Comparison of ENCODE assay signal across 16 cellular contexts in the genomic region with DNA sequence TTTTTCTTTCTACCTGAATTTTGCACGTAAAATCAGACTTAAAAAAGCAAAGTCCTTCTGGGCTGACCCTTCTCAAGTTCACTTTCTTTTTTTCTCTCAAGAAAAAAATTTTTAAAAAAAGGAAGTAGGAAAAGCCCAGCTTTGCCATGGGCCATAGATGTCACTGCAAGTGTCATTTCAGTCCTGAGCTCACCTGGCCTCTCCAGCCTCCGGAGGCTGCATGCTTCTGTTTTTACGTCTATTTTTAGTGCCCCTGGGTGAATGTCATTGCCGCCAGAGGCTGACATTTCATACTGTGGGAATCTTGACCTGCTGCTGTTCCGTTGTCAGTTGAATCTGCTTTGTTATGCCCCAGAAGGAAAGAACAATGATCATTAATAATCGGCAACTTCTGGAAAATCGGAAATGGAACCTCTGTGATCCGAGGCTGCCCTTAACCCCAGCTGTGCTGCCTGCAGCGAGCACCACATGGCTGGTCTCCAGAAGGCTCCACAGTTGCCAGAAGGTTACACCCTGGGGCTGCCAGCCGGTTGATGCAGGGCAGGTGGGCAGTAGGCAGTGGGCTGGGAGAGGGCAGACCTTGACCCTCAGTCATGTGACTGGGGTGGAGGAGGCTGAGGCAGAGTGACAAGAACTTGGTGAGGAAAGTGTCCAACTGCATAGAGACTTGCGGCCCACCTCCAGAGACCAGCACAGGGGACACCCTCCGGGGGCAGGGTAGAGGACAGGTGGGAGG. TPM values are rescaled to one million over a fixed set of nuclear protein-coding genes. Genes with fewer than 3 reads are reported as not detected.
DNase-seq lines count a peak whose midpoint lies in the region; ATAC-seq, FAIRE-seq and TF ChIP-seq lines count a peak whose summit lies in the region.
"Had no signal": no experiment of that assay in that cellular context is flagged by ENCODE, and none has a peak within 500 bp of the region (broad histone marks: within the 10 kb centered on the region; RNA-seq: fewer than 3 reads in every experiment).

No MANE protein-coding gene starts in this region.

- H3K27ac Mint-ChIP-seq in endothelial cell (ENCODE audit: unreplicated experiment) (no peak overlapping the region), CD14-positive monocyte (no peak overlapping the region), mesothelial cell of epicardium (no peak overlapping the region)
- H3K27ac Mint-ChIP-seq: dendritic cell treated with granulocyte-macrophage colony-stimulating factor and Interleukin-4, amounts not matched to agents 40 ng/mL and 50 ng/mL, for 4 days; WTC11 had no signal

- H4K20me1 ChIP-seq in MM.1S (ENCODE audit: insufficient read depth, low read length) (no peaks in the 10 kb centered on the region), hepatocyte (ENCODE audit: insufficient read depth, poor library complexity, severe bottlenecking) (no peaks in the 10 kb centered on the region)

- peaks cover 39% of the 10 kb centered on the region for H3K4me1 ChIP-seq in A549
- H3K4me1 ChIP-seq in MM.1S (ENCODE audit: low read length) = 0 out of 2 replicates have a peak, but pooled peaks cover 4% of the 10 kb centered on the region
- H3K4me1 ChIP-seq in hepatocyte (ENCODE audit: insufficient read depth) = peaks cover 32% of the 10 kb centered on the region
- H3K4me1 ChIP-seq: ascending aorta had no signal

- H3K27ac ChIP-seq in A549 (peak overlapping the region; percentile 22 to 56), MM.1S (ENCODE audit: low read length) (no peak overlapping the region), hepatocyte (peak overlapping the region; percentile 42)
- H3K27ac ChIP-seq: ascending aorta had no signal

- H3K9me3 Mint-ChIP-seq in endothelial cell (ENCODE audit: unreplicated experiment) (no peaks in the 10 kb centered on the region), CD14-positive monocyte (peaks cover 0 to 4% (median 0%) of the 10 kb centered on the region in 7 donors), mesothelial cell of epicardium (no peaks in the 10 kb centered on the region)
- H3K9me3 Mint-ChIP-seq: dendritic cell treated with granulocyte-macrophage colony-stimulating factor and Interleukin-4, amounts not matched to agents 40 ng/mL and 50 ng/mL, for 4 days had no signal

- H3K4me3 Mint-ChIP-seq in endothelial cell (ENCODE audit: unreplicated experiment) (no peak overlapping the region), CD14-positive monocyte (no peak overlapping the region), mesothelial cell of epicardium (no peak overlapping the region)
- H3K4me3 Mint-ChIP-seq: dendritic cell treated with granulocyte-macrophage colony-stimulating factor and Interleukin-4, amounts not matched to agents 40 ng/mL and 50 ng/mL, for 4 days; WTC11 had no signal

- no peak for TF ChIP-seq RAD21 in A549 (conservative IDR thresholded peaks at IDR 0.05 in 1 of 2, IDR thresholded peaks at IDR 0.05 in 1 of 2)

- no peak for TF ChIP-seq EP300 in A549 (IDR thresholded peaks at IDR 0.05)

- H3K27me3 ChIP-seq in MM.1S (replicated peaks; ENCODE audit: insufficient read depth, low read length) (peaks cover 24% of the 10 kb centered on the region), hepatocyte (no peaks in the 10 kb centered on the region)
- H3K27me3 ChIP-seq: ascending aorta had no signal

- H3K27me3 Mint-ChIP-seq in endothelial cell (ENCODE audit: unreplicated experiment) (peaks cover 3% of the 10 kb centered on the region), CD14-positive monocyte (ENCODE audit: low read depth in 3 of 3) (peaks cover under 1 to 9% (median 3%) of the 10 kb centered on the region in 3 donors), mesothelial cell of epicardium (ENCODE audit: low read depth) (peaks cover 4% of the 10 kb centered on the region)

- no peak for TF ChIP-seq POLR2A in A549 (IDR thresholded peaks at IDR 0.05; ENCODE audit: low read length)

- 82% methylated on average over 11 of the region's 12 CpGs for WGBS in A549 (ENCODE audit: missing lambda C conversion rate)
- WGBS in hepatocyte (ENCODE audit: low lambda C conversion rate, missing lambda C conversion rate) = 70% methylated on average over 12 of the region's 12 CpGs

- FAIRE-seq in A549 (lab: Jason Lieb, UNC) (no peak), GM19239 (lab: Jason Lieb, UNC) (peak; percentile 48)

- no peak overlapping the region for H3K4me3 ChIP-seq in A549
- no peak overlapping the region for H3K4me3 ChIP-seq in MM.1S (ENCODE audit: low read length)
- H3K4me3 ChIP-seq in hepatocyte = no peak overlapping the region
- H3K4me3 ChIP-seq: ascending aorta, lung had no signal

- DNase-seq in A549 (ENCODE audit: low read depth in 1 of 2, low spot score in 1 of 2) (no peak), GM19239 (ENCODE audit: insufficient read length, low spot score) (peak; percentile 55), MM.1S (peak; percentile 13), hepatocyte (ENCODE audit: low spot score) (no peak), endothelial cell (ENCODE audit: low spot score) (no peak), CD14-positive monocyte (ENCODE audit: low spot score) (no peak), mesothelial cell of epicardium (ENCODE audit: low spot score in 2 of 2, unreplicated experiment in 2 of 2) (no peak)
- DNase-seq: activated gamma-delta T cell treated with Interleukin-2 at 50 U/mL for 16 hours, Karpas-422, NCI-H146, NCI-H446 treated with DMSO at 0.1 percent for 48 hours had no signal

- peak overlapping the region; percentile 3; the same call in 1 of the 2 replicates for H3K9ac ChIP-seq in MM.1S (ENCODE audit: low read length)

- H3K9me2 ChIP-seq in MM.1S (replicated peaks; ENCODE audit: insufficient read depth, low read length) (no peaks in the 10 kb centered on the region), hepatocyte (replicated peaks; ENCODE audit: insufficient read depth) (no peaks in the 10 kb centered on the region)

- no peaks in the 10 kb centered on the region for H3K36me3 ChIP-seq in MM.1S (replicated peaks; ENCODE audit: insufficient read depth, low read length)
- no peaks in the 10 kb centered on the region for H3K36me3 ChIP-seq in hepatocyte (replicated peaks; ENCODE audit: insufficient read depth, low read depth)
- H3K36me3 ChIP-seq: ascending aorta had no signal

- H3K4me1 Mint-ChIP-seq in endothelial cell (ENCODE audit: unreplicated experiment) (peaks cover 26% of the 10 kb centered on the region), CD14-positive monocyte (no peaks in the 10 kb centered on the region), mesothelial cell of epicardium (peaks cover 22% of the 10 kb centered on the region)

- intact Hi-C loops in CD14-positive monocyte (cut with micrococcal nuclease) = no loop called here

- POLR2A ChIA-PET in A549 (lab: Yijun Ruan, JAX) = no interaction called here

- TF ChIP-seq CTCF in A549 (IDR thresholded peaks at IDR 0.05) (no peak), MM.1S (IDR thresholded peaks at IDR 0.05; ENCODE audit: low read length) (no peak), hepatocyte (IDR thresholded peaks at IDR 0.05; ENCODE audit: poor library complexity) (no peak), endothelial cell (IDR thresholded peaks at IDR 0.05; ENCODE audit: unreplicated experiment) (no peak), CD14-positive monocyte (IDR thresholded peaks at IDR 0.05) (no peak), mesothelial cell of epicardium (IDR thresholded peaks at IDR 0.05; ENCODE audit: unreplicated experiment) (no peak)

- H3F3A ChIP-seq in MM.1S (ENCODE audit: insufficient read depth, low read length) = no peaks in the 10 kb centered on the region

- no peaks in the 10 kb centered on the region for H3K36me3 Mint-ChIP-seq in endothelial cell (ENCODE audit: low read depth, unreplicated experiment)
- no peaks in the 10 kb centered on the region for H3K36me3 Mint-ChIP-seq in CD14-positive monocyte
- no peaks in the 10 kb centered on the region for H3K36me3 Mint-ChIP-seq in mesothelial cell of epicardium
- H3K36me3 Mint-ChIP-seq: WTC11 had no signal

- H3K9me3 ChIP-seq in A549 (no peaks in the 10 kb centered on the region), MM.1S (replicated peaks; ENCODE audit: insufficient read depth, low read length) (no peaks in the 10 kb centered on the region), hepatocyte (ENCODE audit: low read depth) (no peaks in the 10 kb centered on the region)
- H3K9me3 ChIP-seq: ascending aorta had no signal

- H3K79me2 ChIP-seq in MM.1S (ENCODE audit: low read length) (no peaks in the 10 kb centered on the region), hepatocyte (no peaks in the 10 kb centered on the region)

- H2AFZ ChIP-seq in MM.1S (ENCODE audit: low read length) (0 out of 2 replicates have a peak overlapping the region, but pooled peaks have one; percentile 6), hepatocyte (no peak overlapping the region)

- ATAC-seq in A549 (no peak), HG03196 (IDR thresholded peaks at IDR 0.05; ENCODE audit: unreplicated experiment) (no peak)
- ATAC-seq: WTC11 had no signal

- CTCF ChIA-PET in A549 (lab: Yijun Ruan, JAX) = interaction anchor here (0.7 to 1.4 kb wide), 2 partner anchors 175 to 220 kb away, joined by 3 to 6 read pairs; no protein-coding TSS in a partner anchor

- H3K4me2 ChIP-seq in A549 = peak overlapping the region; percentile 30; the same call in 2 of the 3 replicates
- H3K4me2 ChIP-seq in MM.1S (ENCODE audit: low read depth, low read length) = peak overlapping the region; percentile 53
- no peak overlapping the region for H3K4me2 ChIP-seq in hepatocyte

TF ChIP-seq in A549, 52 proteins besides CTCF, POLR2A, EP300 and RAD21 (continues in another document):
- TF ChIP-seq CHD2 (IDR thresholded peaks at IDR 0.05; ENCODE audit: low read length, partially characterized antibody) = no peak
- TF ChIP-seq HDAC2 (IDR thresholded peaks at IDR 0.05) = no peak
- TF ChIP-seq NPAS2 (CRISPR knock-in tag; IDR thresholded peaks at IDR 0.05; ENCODE audit: borderline replicate concordance) = no peak
- no peak for TF ChIP-seq RNF2 (IDR thresholded peaks at IDR 0.05; ENCODE audit: borderline replicate concordance, low read depth)
- TF ChIP-seq SMC3 (IDR thresholded peaks at IDR 0.05) = no peak
- TF ChIP-seq HOXA7 (CRISPR knock-in tag; IDR thresholded peaks at IDR 0.05) = no peak

RNA-seq across cellular contexts. Expression of a gene that starts 16.7 kb away (rescaled TPM):
- polyA plus RNA-seq in A549 (2011; rRNA removed) = 102 and 111 TPM in 2 replicates
- 109 and 120 TPM in 2 replicates for polyA plus RNA-seq in A549 (2012; cell fraction: cytosol; rRNA removed)
- 106 and 116 TPM in 2 replicates for polyA plus RNA-seq in A549 (2012; cell fraction: nucleus; rRNA removed)
- polyA plus RNA-seq in A549 (2017; fragmentation: RNase III; extraction: RNeasy Plus Mini Kit Qiagen cat#74134 plus additional on column Dnase treatment) = 82.2 to 113 TPM (median 92.3 TPM) in 3 replicates
- polyA minus RNA-seq in A549 (2011; rRNA and poly(A)+ RNA removed) = 164 and 190 TPM in 2 replicates
- total RNA-seq in hepatocyte = not detected in 2 replicates
- polyA plus RNA-seq in hepatocyte = 0.57 TPM in 1 of 2 replicates, not detected in the other
- total RNA-seq in endothelial cell (ENCODE audit: unreplicated experiment) = not detected
- polyA plus RNA-seq in CD14-positive monocyte = not detected
- 1.9 to 2.6 TPM (median 2.1 TPM) in 3 replicates for total RNA-seq in mesothelial cell of epicardium
- total RNA-seq: ascending aorta had no signal

Comparison
In these comparisons a context has a peak if more than half of its experiments do, and no peak if none do; other contexts are left out.
1. DNase-seq: peak in GM19239 (single experiment) and MM.1S (single experiment); none in A549 (0 of 2), hepatocyte (single experiment), endothelial cell (single experiment), CD14-positive monocyte (single experiment) and mesothelial cell of epicardium (0 of 2).